Comparison of ENCODE assay signal across 15 cellular contexts in the genomic region with DNA sequence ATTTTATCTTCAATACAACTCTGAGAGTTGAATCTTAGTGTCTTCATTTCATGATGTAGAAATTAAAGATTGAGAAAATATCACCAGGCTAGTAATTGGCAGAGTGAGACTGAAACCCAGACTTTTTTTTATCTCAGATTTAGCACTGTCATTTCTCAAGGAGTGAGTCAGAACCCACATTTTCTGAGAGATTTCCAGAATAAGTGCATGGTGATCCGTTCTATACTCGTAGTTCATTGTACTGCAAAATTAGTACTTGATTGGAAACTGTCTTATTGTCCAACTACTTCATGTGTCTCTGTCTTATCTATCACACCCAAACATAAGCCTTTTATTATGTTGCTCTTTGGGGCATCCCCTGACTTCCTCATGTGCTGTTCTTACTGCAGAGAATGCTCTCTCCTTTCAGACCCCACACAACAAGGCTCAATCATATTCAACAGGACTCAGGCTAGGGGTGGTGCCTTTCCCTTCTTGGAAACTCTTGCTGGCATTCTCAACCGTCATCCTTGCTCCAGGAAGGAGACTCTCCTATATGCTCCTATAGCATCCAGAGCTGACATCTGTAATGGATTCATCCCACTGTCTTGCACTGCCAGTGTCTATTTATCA.
DNase-seq lines count a peak whose midpoint lies in the region; ATAC-seq, FAIRE-seq and TF ChIP-seq lines count a peak whose summit lies in the region.
"Had no signal": no experiment of that assay in that cellular context is flagged by ENCODE, and none has a peak within 500 bp of the region (broad histone marks: within the 10 kb centered on the region; RNA-seq: fewer than 3 reads in every experiment).

No MANE protein-coding gene starts in this region.

- H3K9me3 Mint-ChIP-seq in osteocyte (ENCODE audit: unreplicated experiment), result no peaks in the 10 kb centered on the region
- H3K9me3 Mint-ChIP-seq: CD8-positive, alpha-beta T cell; nephron progenitor cell had no signal

- FAIRE-seq in bronchial epithelial cell (lab: Jason Lieb, UNC), result no peak

- peak; percentile 48 for ATAC-seq in GM18867 (IDR thresholded peaks at IDR 0.05; ENCODE audit: unreplicated experiment)
- ATAC-seq in HG03196 (IDR thresholded peaks at IDR 0.05; ENCODE audit: unreplicated experiment), result no peak
- ATAC-seq in HG03469 (IDR thresholded peaks at IDR 0.05; ENCODE audit: unreplicated experiment), result no peak
- ATAC-seq: CD8-positive, alpha-beta T cell had no signal

- peaks cover 68% of the 10 kb centered on the region for H3K4me1 Mint-ChIP-seq in osteocyte (ENCODE audit: unreplicated experiment)
- H3K4me1 Mint-ChIP-seq: nephron progenitor cell had no signal

- TF ChIP-seq CTCF in bronchial epithelial cell (IDR thresholded peaks at IDR 0.05; ENCODE audit: insufficient read depth, low read length, severe bottlenecking), result no peak
- TF ChIP-seq CTCF in osteocyte (IDR thresholded peaks at IDR 0.05), result no peak

- no peak overlapping the region for H3K4me3 Mint-ChIP-seq in osteocyte (ENCODE audit: unreplicated experiment)
- H3K4me3 Mint-ChIP-seq: CD8-positive, alpha-beta T cell; nephron progenitor cell had no signal

- H3K4me3 ChIP-seq in bronchial epithelial cell (ENCODE audit: low read depth, low read length), result no peak overlapping the region
- H3K4me3 ChIP-seq: esophagus squamous epithelium, Peyer's patch had no signal

- peak overlapping the region; percentile 79 for H3K27ac Mint-ChIP-seq in osteocyte (ENCODE audit: unreplicated experiment)
- H3K27ac Mint-ChIP-seq: CD8-positive, alpha-beta T cell; nephron progenitor cell had no signal

- peak; percentile 76 for DNase-seq in M059J (ENCODE audit: low read depth)
- DNase-seq in bronchial epithelial cell (ENCODE audit: low read depth), result peak; percentile 51
- no peak for DNase-seq in osteocyte (ENCODE audit: extremely low spot score, unreplicated experiment)
- DNase-seq in SIG-M5 (lab: John Stamatoyannopoulos, UW), result no peak
- DNase-seq in activated gamma-delta T cell treated with Interleukin-2 at 50 U/mL for 16 hours, result no peak
- DNase-seq: CD8-positive, alpha-beta T cell; central memory CD4-positive, alpha-beta T cell; esophagus squamous epithelium; left cardiac atrium; NCI-H2227 treated with DMSO at 0.1 percent for 48 hours; nephron progenitor cell; Peyer's patch had no signal

- no peaks in the 10 kb centered on the region for H3K27me3 ChIP-seq in bronchial epithelial cell (ENCODE audit: control insufficient read depth, insufficient read depth, low read length)
- H3K27me3 ChIP-seq: esophagus squamous epithelium, Peyer's patch had no signal

- no peaks in the 10 kb centered on the region for H3K36me3 Mint-ChIP-seq in osteocyte (ENCODE audit: unreplicated experiment)
- H3K36me3 Mint-ChIP-seq: CD8-positive, alpha-beta T cell had no signal

- no peaks in the 10 kb centered on the region for H3K27me3 Mint-ChIP-seq in osteocyte (ENCODE audit: unreplicated experiment)

- no peaks in the 10 kb centered on the region for H3K36me3 ChIP-seq in bronchial epithelial cell (ENCODE audit: control insufficient read depth, insufficient read depth, low read length)
- H3K36me3 ChIP-seq: esophagus squamous epithelium, Peyer's patch had no signal

Comparison
In these comparisons a context has a peak if more than half of its experiments do, and no peak if none do; other contexts are left out.
1. DNase-seq: peak in M059J (single experiment) and bronchial epithelial cell (single experiment); none in osteocyte (single experiment), SIG-M5 (single experiment) and activated gamma-delta T cell treated with Interleukin-2 at 50 U/mL for 16 hours (single experiment).